8 cellular contexts compared by ENCODE assay signal in genomic region chr2:165877565-165878550, GRCh38.
DNase-seq lines count a peak whose midpoint lies in the region; ATAC-seq and TF ChIP-seq lines count a peak whose summit lies in the region.

No MANE protein-coding gene starts in this region.

- peaks cover 58% of the 10 kb centered on the region for H3K4me1 ChIP-seq in KMS-11 (ENCODE audit: low read depth, poor library complexity, severe bottlenecking)

- no peak overlapping the region for H3K9ac ChIP-seq in KMS-11

- peak overlapping the region; percentile 55 for H3K27ac ChIP-seq in KMS-11

- H3K4me2 ChIP-seq in KMS-11: peak overlapping the region; percentile 56

- ATAC-seq in GM18498 (IDR thresholded peaks at IDR 0.05; ENCODE audit: unreplicated experiment) (peak; percentile 64), GM21576 (IDR thresholded peaks at IDR 0.05; ENCODE audit: unreplicated experiment) (peak; percentile 64)

- H4K20me1 ChIP-seq in KMS-11 (ENCODE audit: insufficient read depth): no peaks in the 10 kb centered on the region

- no peak overlapping the region for H2AFZ ChIP-seq in KMS-11 (ENCODE audit: low read depth)

- H3K79me2 ChIP-seq in KMS-11 (ENCODE audit: insufficient read depth, low read depth): no peaks in the 10 kb centered on the region

- H3K27me3 ChIP-seq in KMS-11 (ENCODE audit: insufficient read depth, low read depth): no peaks in the 10 kb centered on the region

- no peaks in the 10 kb centered on the region for H3K36me3 ChIP-seq in KMS-11 (ENCODE audit: insufficient read depth)

- DNase-seq in fibroblast of pulmonary artery (ENCODE audit: low read depth) (peak; percentile 71), NCI-H128 (lab: John Stamatoyannopoulos, UW; ENCODE audit: unreplicated experiment) (no peak), superior temporal gyrus (ENCODE audit: extremely low spot score) (no peak), 8988T (no peak), D341Med (ENCODE audit: low spot score) (no peak)

- no peak overlapping the region for H3K4me3 ChIP-seq in KMS-11 (IDR thresholded peaks at IDR 0.05; ENCODE audit: insufficient read depth, low read depth, low read length)
- H3K4me3 ChIP-seq in fibroblast of pulmonary artery (replicated peaks; ENCODE audit: low read depth, low read length): no peak overlapping the region

- no peak for TF ChIP-seq CTCF in KMS-11 (conservative IDR thresholded peaks at IDR 0.05; ENCODE audit: low read depth, low read length)
- no peak for TF ChIP-seq CTCF in fibroblast of pulmonary artery (IDR thresholded peaks at IDR 0.05; ENCODE audit: low read length, missing control alignments)
